24 cellular contexts compared by ENCODE assay signal in the genomic region with DNA sequence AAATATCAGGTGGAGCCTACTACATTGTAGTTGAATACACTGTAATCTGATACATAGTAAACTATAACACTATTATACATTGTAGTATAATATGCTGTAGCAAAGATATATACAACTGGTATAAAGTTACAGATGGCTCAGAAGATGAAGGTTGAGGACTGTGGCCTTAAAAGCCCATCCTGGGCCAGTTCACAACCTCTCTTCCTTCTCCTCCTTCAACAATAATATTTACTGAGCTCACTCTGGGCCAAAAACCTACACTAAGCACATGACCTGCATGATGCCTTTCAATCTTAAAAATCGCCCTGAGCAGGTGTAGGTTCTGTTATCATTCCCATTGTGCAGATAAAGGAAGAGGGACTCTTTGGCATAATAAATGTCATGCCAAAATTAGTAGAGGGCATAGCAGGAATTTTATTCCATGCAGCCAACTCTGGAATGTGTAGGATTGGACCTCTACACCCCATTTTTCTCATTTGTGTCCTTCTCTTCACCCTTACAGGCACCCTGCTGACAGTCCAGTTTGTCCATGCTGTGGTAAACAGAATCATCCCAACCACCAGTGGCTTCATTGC. TPM values are rescaled to one million over a fixed set of nuclear protein-coding genes. Genes with fewer than 3 reads are reported as not detected.
DNase-seq lines count a peak whose midpoint lies in the region; ATAC-seq and TF ChIP-seq lines count a peak whose summit lies in the region.
"Had no signal": no experiment of that assay in that cellular context is flagged by ENCODE, and none has a peak within 500 bp of the region (broad histone marks: within the 10 kb centered on the region; RNA-seq: fewer than 3 reads in every experiment).

No MANE protein-coding gene starts in this region.

- H3K27me3 Mint-ChIP-seq in GM23338 (ENCODE audit: insufficient read depth, low read depth, poor library complexity) = peaks cover 2% of the 10 kb centered on the region

- H3K27me3 ChIP-seq in GM23338 (ENCODE audit: insufficient read depth) = no peaks in the 10 kb centered on the region
- H3K27me3 ChIP-seq: BE2C, gastrocnemius medialis had no signal

- H3K4me3 Mint-ChIP-seq in GM23338 = no peak overlapping the region
- H3K4me3 Mint-ChIP-seq: endodermal cell; H9; T-helper 1 cell treated with Interleukin-12 subunit alpha and Interleukin-12 subunit beta and Interleukin-4 antibody, amounts not matched to agents 30 μg/mL and 1 μg/mL, for 36 hours; type B pancreatic cell had no signal

- H2AFZ ChIP-seq in GM23338 = no peak overlapping the region

- H3K79me2 ChIP-seq in GM23338 (replicated peaks; ENCODE audit: insufficient read depth) = no peaks in the 10 kb centered on the region

- no peaks in the 10 kb centered on the region for H4K20me1 ChIP-seq in GM23338 (replicated peaks; ENCODE audit: insufficient read depth)

- TF ChIP-seq CTCF in GM23338 (conservative IDR thresholded peaks at IDR 0.05; ENCODE audit: low read depth in 2 of 2) (no peak), choroid plexus epithelial cell (conservative IDR thresholded peaks at IDR 0.05; ENCODE audit: low read depth, low read length) (no peak)

- no peaks in the 10 kb centered on the region for H3K4me1 ChIP-seq in GM23338 (ENCODE audit: insufficient read depth)
- H3K4me1 ChIP-seq: BE2C, Caco-2, gastrocnemius medialis had no signal

- H3K27ac Mint-ChIP-seq in GM23338 = no peak overlapping the region
- H3K27ac Mint-ChIP-seq: endodermal cell; H9; progenitor cell of endocrine pancreas; T-helper 1 cell treated with Interleukin-12 subunit alpha and Interleukin-12 subunit beta and Interleukin-4 antibody, amounts not matched to agents 30 μg/mL and 1 μg/mL, for 36 hours; type B pancreatic cell had no signal

- H3F3A ChIP-seq in GM23338 (replicated peaks; ENCODE audit: low read depth) = no peaks in the 10 kb centered on the region

- H3K9me3 Mint-ChIP-seq in GM23338 = peaks cover 23% of the 10 kb centered on the region; the same call in 2 of the 3 replicates
- H3K9me3 Mint-ChIP-seq: endodermal cell; H9; T-helper 1 cell treated with Interleukin-12 subunit alpha and Interleukin-12 subunit beta and Interleukin-4 antibody, amounts not matched to agents 30 μg/mL and 1 μg/mL, for 36 hours; type B pancreatic cell had no signal

- H3K36me3 Mint-ChIP-seq in GM23338 (ENCODE audit: low read depth) = no peaks in the 10 kb centered on the region
- H3K36me3 Mint-ChIP-seq: type B pancreatic cell had no signal

- no peak overlapping the region for H3K27ac ChIP-seq in GM23338 (ENCODE audit: low read depth)
- H3K27ac ChIP-seq: gastrocnemius medialis, skin epidermis, WERI-Rb-1 had no signal

- H3K4me3 ChIP-seq in GM23338 = no peak overlapping the region
- no peak overlapping the region for H3K4me3 ChIP-seq in choroid plexus epithelial cell (ENCODE audit: low read depth, low read length)
- H3K4me3 ChIP-seq: gastrocnemius medialis, skin epidermis had no signal

- DNase-seq in GM23338 (ENCODE audit: low spot score) (peak; percentile 19), NCI-H2029 (lab: John Stamatoyannopoulos, UW) (peak; percentile 66), choroid plexus epithelial cell (ENCODE audit: low read depth) (peak; percentile 67), left kidney (ENCODE audit: low read depth, low spot score) (peak; percentile 36)
- DNase-seq in stimulated activated naive CD4-positive, alpha-beta T cell treated with Interleukin-2 at 50 U/mL for 16 hours (lab: John Stamatoyannopoulos, UW) = no peak
- DNase-seq: activated CD4-positive, alpha-beta T cell treated with anti-CD3 and anti-CD28 coated beads, Interleukin-2, amount 50 U/mL, for 48 hours; amygdala; BE2C; Caco-2; endodermal cell; gastrocnemius medialis; H9; left colon; MM.1S; NCI-H1930; NCI-H69; PC-3; WERI-Rb-1 had no signal

- ATAC-seq in GM23338 = no peak
- no peak for ATAC-seq in HG02571 (IDR thresholded peaks at IDR 0.05; ENCODE audit: unreplicated experiment)
- ATAC-seq in HG03175 (IDR thresholded peaks at IDR 0.05; ENCODE audit: unreplicated experiment) = no peak
- ATAC-seq: gastrocnemius medialis, left colon, PC-3 had no signal

- no peaks in the 10 kb centered on the region for H3K9me2 ChIP-seq in GM23338 (ENCODE audit: insufficient read depth)

- no peak overlapping the region for H3K4me2 ChIP-seq in GM23338

- no peaks in the 10 kb centered on the region for H3K4me1 Mint-ChIP-seq in GM23338

- 0 out of 2 replicates have a peak, but pooled peaks cover 3% of the 10 kb centered on the region for H3K36me3 ChIP-seq in GM23338 (ENCODE audit: insufficient read depth)
- H3K36me3 ChIP-seq: BE2C, gastrocnemius medialis, WERI-Rb-1 had no signal

TF ChIP-seq in GM23338, 12 proteins besides CTCF, POLR2A, EP300 and RAD21:
- TF ChIP-seq, protein P1, sequence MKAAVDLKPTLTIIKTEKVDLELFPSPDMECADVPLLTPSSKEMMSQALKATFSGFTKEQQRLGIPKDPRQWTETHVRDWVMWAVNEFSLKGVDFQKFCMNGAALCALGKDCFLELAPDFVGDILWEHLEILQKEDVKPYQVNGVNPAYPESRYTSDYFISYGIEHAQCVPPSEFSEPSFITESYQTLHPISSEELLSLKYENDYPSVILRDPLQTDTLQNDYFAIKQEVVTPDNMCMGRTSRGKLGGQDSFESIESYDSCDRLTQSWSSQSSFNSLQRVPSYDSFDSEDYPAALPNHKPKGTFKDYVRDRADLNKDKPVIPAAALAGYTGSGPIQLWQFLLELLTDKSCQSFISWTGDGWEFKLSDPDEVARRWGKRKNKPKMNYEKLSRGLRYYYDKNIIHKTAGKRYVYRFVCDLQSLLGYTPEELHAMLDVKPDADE (IDR thresholded peaks at IDR 0.05) = no peak
- TF ChIP-seq, protein P2, sequence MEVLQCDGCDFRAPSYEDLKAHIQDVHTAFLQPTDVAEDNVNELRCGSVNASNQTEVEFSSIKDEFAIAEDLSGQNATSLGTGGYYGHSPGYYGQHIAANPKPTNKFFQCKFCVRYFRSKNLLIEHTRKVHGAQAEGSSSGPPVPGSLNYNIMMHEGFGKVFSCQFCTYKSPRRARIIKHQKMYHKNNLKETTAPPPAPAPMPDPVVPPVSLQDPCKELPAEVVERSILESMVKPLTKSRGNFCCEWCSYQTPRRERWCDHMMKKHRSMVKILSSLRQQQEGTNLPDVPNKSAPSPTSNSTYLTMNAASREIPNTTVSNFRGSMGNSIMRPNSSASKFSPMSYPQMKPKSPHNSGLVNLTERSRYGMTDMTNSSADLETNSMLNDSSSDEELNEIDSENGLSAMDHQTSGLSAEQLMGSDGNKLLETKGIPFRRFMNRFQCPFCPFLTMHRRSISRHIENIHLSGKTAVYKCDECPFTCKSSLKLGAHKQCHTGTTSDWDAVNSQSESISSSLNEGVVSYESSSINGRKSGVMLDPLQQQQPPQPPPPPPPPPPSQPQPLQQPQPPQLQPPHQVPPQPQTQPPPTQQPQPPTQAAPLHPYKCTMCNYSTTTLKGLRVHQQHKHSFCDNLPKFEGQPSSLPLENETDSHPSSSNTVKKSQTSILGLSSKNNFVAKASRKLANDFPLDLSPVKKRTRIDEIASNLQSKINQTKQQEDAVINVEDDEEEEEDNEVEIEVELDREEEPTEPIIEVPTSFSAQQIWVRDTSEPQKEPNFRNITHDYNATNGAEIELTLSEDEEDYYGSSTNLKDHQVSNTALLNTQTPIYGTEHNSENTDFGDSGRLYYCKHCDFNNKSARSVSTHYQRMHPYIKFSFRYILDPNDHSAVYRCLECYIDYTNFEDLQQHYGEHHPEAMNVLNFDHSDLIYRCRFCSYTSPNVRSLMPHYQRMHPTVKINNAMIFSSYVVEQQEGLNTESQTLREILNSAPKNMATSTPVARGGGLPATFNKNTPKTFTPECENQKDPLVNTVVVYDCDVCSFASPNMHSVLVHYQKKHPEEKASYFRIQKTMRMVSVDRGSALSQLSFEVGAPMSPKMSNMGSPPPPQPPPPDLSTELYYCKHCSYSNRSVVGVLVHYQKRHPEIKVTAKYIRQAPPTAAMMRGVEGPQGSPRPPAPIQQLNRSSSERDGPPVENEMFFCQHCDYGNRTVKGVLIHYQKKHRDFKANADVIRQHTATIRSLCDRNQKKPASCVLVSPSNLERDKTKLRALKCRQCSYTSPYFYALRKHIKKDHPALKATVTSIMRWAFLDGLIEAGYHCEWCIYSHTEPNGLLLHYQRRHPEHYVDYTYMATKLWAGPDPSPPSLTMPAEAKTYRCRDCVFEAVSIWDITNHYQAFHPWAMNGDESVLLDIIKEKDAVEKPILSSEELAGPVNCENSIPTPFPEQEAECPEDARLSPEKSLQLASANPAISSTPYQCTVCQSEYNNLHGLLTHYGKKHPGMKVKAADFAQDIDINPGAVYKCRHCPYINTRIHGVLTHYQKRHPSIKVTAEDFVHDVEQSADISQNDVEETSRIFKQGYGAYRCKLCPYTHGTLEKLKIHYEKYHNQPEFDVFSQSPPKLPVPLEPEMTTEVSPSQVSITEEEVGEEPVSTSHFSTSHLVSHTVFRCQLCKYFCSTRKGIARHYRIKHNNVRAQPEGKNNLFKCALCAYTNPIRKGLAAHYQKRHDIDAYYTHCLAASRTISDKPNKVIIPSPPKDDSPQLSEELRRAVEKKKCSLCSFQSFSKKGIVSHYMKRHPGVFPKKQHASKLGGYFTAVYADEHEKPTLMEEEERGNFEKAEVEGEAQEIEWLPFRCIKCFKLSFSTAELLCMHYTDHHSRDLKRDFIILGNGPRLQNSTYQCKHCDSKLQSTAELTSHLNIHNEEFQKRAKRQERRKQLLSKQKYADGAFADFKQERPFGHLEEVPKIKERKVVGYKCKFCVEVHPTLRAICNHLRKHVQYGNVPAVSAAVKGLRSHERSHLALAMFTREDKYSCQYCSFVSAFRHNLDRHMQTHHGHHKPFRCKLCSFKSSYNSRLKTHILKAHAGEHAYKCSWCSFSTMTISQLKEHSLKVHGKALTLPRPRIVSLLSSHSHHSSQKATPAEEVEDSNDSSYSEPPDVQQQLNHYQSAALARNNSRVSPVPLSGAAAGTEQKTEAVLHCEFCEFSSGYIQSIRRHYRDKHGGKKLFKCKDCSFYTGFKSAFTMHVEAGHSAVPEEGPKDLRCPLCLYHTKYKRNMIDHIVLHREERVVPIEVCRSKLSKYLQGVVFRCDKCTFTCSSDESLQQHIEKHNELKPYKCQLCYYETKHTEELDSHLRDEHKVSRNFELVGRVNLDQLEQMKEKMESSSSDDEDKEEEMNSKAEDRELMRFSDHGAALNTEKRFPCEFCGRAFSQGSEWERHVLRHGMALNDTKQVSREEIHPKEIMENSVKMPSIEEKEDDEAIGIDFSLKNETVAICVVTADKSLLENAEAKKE (CRISPR knock-in tag; IDR thresholded peaks at IDR 0.05) = no peak
- no peak for TF ChIP-seq EZH2phosphoT487 (IDR thresholded peaks at IDR 0.05; ENCODE audit: unreplicated experiment)
- TF ChIP-seq POLR2AphosphoS5 (IDR thresholded peaks at IDR 0.05; ENCODE audit: low read depth) = no peak
- TF ChIP-seq JUNB (IDR thresholded peaks at IDR 0.05; ENCODE audit: unreplicated experiment) = no peak

RNA-seq across cellular contexts. Expression of a gene that starts 14.6 kb away (rescaled TPM):
- 68.6 and 80.0 TPM in 2 replicates for total RNA-seq in GM23338 (2014; rRNA removed; shearing (Covaris generic))
- 36.0 and 37.6 TPM in 2 replicates for polyA plus RNA-seq in GM23338 (2016; fragmentation: Nextera tagmentation; extraction: Ambion mirVana)
